Comparison of ENCODE assay signal across 1 cellular context in genomic region chr1:38418195-38419030, GRCh38.
A peak's percentile ranks its signal among the peaks of the same experiment; 100 is the strongest.
TF ChIP-seq lines count a peak whose summit lies in the region.

No MANE protein-coding gene starts in this region.

TF ChIP-seq in HEK293, 187 proteins besides CTCF, POLR2A, EP300 and RAD21 (continued from another document):
- TF ChIP-seq ZBTB8A (tag by site-specific recombination; IDR thresholded peaks at IDR 0.05): peak; percentile 31; the same call in 1 of the 2 replicates
- no peak for TF ChIP-seq MEIS1 (CRISPR knock-in tag; IDR thresholded peaks at IDR 0.05; ENCODE audit: borderline replicate concordance)
- TF ChIP-seq MZF1 (tag by site-specific recombination; IDR thresholded peaks at IDR 0.05; ENCODE audit: borderline replicate concordance): peak; percentile 92
- TF ChIP-seq ZNF548 (tag by site-specific recombination; IDR thresholded peaks at IDR 0.05): no peak
- TF ChIP-seq ZNF366 (tag by site-specific recombination; conservative IDR thresholded peaks at IDR 0.05): no peak
- TF ChIP-seq SCRT1 (tag by site-specific recombination; IDR thresholded peaks at IDR 0.05; ENCODE audit: borderline replicate concordance): peak; percentile 14; the same call in 1 of the 2 replicates
- TF ChIP-seq ZNF629 (tag by site-specific recombination; IDR thresholded peaks at IDR 0.05): no peak
- no peak for TF ChIP-seq ZNF292 (tag by site-specific recombination; IDR thresholded peaks at IDR 0.05; ENCODE audit: borderline replicate concordance, low read depth)
- no peak for TF ChIP-seq ZNF560 (tag by site-specific recombination; IDR thresholded peaks at IDR 0.05; ENCODE audit: borderline replicate concordance)
- no peak for TF ChIP-seq ZNF473 (tag by site-specific recombination; IDR thresholded peaks at IDR 0.05)
- no peak for TF ChIP-seq ZFP3 (tag by site-specific recombination; IDR thresholded peaks at IDR 0.05; ENCODE audit: low read depth)
- TF ChIP-seq KLF8 (tag by site-specific recombination; IDR thresholded peaks at IDR 0.05): no peak
- no peak for TF ChIP-seq KLF10 (tag by site-specific recombination; IDR thresholded peaks at IDR 0.05)
- no peak for TF ChIP-seq ZNF184 (tag by site-specific recombination; IDR thresholded peaks at IDR 0.05)
- TF ChIP-seq OVOL3 (tag by site-specific recombination; IDR thresholded peaks at IDR 0.05): no peak
- no peak for TF ChIP-seq ZNF510 (tag by site-specific recombination; IDR thresholded peaks at IDR 0.05; ENCODE audit: insufficient replicate concordance)
- TF ChIP-seq ZNF23 (tag by site-specific recombination; IDR thresholded peaks at IDR 0.05; ENCODE audit: borderline replicate concordance): no peak
- TF ChIP-seq ZNF701 (tag by site-specific recombination; IDR thresholded peaks at IDR 0.05): no peak
- TF ChIP-seq ZNF423 (tag by site-specific recombination; IDR thresholded peaks at IDR 0.05): no peak
- no peak for TF ChIP-seq ZNF621 (tag by site-specific recombination; IDR thresholded peaks at IDR 0.05)
- TF ChIP-seq, protein P1, sequence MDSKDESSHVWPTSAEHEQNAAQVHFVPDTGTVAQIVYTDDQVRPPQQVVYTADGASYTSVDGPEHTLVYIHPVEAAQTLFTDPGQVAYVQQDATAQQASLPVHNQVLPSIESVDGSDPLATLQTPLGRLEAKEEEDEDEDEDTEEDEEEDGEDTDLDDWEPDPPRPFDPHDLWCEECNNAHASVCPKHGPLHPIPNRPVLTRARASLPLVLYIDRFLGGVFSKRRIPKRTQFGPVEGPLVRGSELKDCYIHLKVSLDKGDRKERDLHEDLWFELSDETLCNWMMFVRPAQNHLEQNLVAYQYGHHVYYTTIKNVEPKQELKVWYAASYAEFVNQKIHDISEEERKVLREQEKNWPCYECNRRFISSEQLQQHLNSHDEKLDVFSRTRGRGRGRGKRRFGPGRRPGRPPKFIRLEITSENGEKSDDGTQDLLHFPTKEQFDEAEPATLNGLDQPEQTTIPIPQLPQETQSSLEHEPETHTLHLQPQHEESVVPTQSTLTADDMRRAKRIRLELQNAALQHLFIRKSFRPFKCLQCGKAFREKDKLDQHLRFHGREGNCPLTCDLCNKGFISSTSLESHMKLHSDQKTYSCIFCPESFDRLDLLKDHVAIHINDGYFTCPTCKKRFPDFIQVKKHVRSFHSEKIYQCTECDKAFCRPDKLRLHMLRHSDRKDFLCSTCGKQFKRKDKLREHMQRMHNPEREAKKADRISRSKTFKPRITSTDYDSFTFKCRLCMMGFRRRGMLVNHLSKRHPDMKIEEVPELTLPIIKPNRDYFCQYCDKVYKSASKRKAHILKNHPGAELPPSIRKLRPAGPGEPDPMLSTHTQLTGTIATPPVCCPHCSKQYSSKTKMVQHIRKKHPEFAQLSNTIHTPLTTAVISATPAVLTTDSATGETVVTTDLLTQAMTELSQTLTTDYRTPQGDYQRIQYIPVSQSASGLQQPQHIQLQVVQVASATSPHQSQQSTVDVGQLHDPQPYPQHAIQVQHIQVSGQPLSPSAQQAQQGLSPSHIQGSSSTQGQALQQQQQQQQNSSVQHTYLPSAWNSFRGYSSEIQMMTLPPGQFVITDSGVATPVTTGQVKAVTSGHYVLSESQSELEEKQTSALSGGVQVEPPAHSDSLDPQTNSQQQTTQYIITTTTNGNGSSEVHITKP (tag by site-specific recombination; IDR thresholded peaks at IDR 0.05): peak; percentile 41
- no peak for TF ChIP-seq ZNF830 (tag by site-specific recombination; IDR thresholded peaks at IDR 0.05; ENCODE audit: low read depth)
- TF ChIP-seq, protein P2, sequence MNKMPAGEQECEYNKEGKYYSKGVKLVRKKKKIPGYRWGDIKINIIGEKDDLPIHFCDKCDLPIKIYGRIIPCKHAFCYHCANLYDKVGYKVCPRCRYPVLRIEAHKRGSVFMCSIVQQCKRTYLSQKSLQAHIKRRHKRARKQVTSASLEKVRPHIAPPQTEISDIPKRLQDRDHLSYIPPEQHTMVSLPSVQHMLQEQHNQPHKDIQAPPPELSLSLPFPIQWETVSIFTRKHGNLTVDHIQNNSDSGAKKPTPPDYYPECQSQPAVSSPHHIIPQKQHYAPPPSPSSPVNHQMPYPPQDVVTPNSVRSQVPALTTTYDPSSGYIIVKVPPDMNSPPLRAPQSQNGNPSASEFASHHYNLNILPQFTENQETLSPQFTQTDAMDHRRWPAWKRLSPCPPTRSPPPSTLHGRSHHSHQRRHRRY (tag by site-specific recombination; IDR thresholded peaks at IDR 0.05): no peak
- no peak for TF ChIP-seq ZFP41 (tag by site-specific recombination; IDR thresholded peaks at IDR 0.05; ENCODE audit: borderline replicate concordance)
- no peak for TF ChIP-seq ZNF37A (tag by site-specific recombination; IDR thresholded peaks at IDR 0.05)
- TF ChIP-seq ZBTB44 (tag by site-specific recombination; IDR thresholded peaks at IDR 0.05): no peak
- no peak for TF ChIP-seq ZNF530 (tag by site-specific recombination; IDR thresholded peaks at IDR 0.05; ENCODE audit: low read depth)
- no peak for TF ChIP-seq WT1 (tag by site-specific recombination; IDR thresholded peaks at IDR 0.05)
- no peak for TF ChIP-seq ZNF404 (tag by site-specific recombination; IDR thresholded peaks at IDR 0.05)
- TF ChIP-seq ZBTB21 (tag by site-specific recombination; IDR thresholded peaks at IDR 0.05): no peak
- TF ChIP-seq ZNF157 (tag by site-specific recombination; IDR thresholded peaks at IDR 0.05): no peak
- no peak for TF ChIP-seq ZNF660 (tag by site-specific recombination; IDR thresholded peaks at IDR 0.05)
- peak; percentile 51; the same call in 1 of the 2 replicates for TF ChIP-seq PRDM6 (tag by site-specific recombination; IDR thresholded peaks at IDR 0.05)
- TF ChIP-seq SP2 (tag by site-specific recombination; IDR thresholded peaks at IDR 0.05): no peak
- peak; percentile 32; the same call in 1 of the 2 replicates for TF ChIP-seq ZBTB20 (tag by site-specific recombination; IDR thresholded peaks at IDR 0.05)
- TF ChIP-seq GLI4 (tag by site-specific recombination; IDR thresholded peaks at IDR 0.05): no peak
- no peak for TF ChIP-seq AEBP2 (tag by site-specific recombination; IDR thresholded peaks at IDR 0.05; ENCODE audit: borderline replicate concordance)
- no peak for TF ChIP-seq ZNF658 (tag by site-specific recombination; IDR thresholded peaks at IDR 0.05)
